ENCODE assay signal across 2 cellular contexts in the genomic region with DNA sequence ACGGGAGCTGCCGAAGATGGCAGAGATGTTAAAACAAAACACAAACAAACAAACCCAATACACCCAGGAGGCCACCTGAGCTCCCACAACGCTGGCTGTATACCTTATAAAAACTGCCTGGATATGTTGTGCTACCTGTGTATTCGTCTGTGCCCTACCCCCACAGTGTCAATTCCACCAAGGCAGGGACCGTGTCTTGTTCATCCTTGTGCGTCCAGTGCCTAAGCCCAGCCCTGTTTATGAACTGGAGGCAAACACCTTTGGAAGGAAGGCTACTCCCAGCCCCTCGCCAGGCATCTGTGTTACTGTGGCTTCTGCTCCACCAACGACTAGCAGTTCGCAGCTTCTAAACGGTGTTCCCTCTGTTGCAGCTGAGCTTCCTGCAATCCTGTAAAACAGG.
TF ChIP-seq lines count a peak whose summit lies in the region.

No MANE protein-coding gene starts in this region.

TF ChIP-seq in IMR-90, 13 proteins besides CTCF, POLR2A, EP300 and RAD21:
- TF ChIP-seq USF2 (IDR thresholded peaks at IDR 0.05; ENCODE audit: low read depth, low read length) (no peak), CHD1 (IDR thresholded peaks at IDR 0.05; ENCODE audit: low read depth, low read length) (no peak), BHLHE40 (IDR thresholded peaks at IDR 0.05; ENCODE audit: low read depth, low read length) (no peak), MAFK (IDR thresholded peaks at IDR 0.05; ENCODE audit: low read depth, low read length) (no peak), SMC3 (IDR thresholded peaks at IDR 0.05; ENCODE audit: low read depth, low read length) (no peak), FOS (IDR thresholded peaks at IDR 0.05; ENCODE audit: low read depth, low read length) (no peak), NFE2L2 (IDR thresholded peaks at IDR 0.05; ENCODE audit: low read depth, low read length) (no peak), MAZ (IDR thresholded peaks at IDR 0.05; ENCODE audit: borderline replicate concordance, low read depth, low read length) (no peak), CEBPB (IDR thresholded peaks at IDR 0.05; ENCODE audit: low read depth, low read length) (no peak)
- TF ChIP-seq, protein P1, sequence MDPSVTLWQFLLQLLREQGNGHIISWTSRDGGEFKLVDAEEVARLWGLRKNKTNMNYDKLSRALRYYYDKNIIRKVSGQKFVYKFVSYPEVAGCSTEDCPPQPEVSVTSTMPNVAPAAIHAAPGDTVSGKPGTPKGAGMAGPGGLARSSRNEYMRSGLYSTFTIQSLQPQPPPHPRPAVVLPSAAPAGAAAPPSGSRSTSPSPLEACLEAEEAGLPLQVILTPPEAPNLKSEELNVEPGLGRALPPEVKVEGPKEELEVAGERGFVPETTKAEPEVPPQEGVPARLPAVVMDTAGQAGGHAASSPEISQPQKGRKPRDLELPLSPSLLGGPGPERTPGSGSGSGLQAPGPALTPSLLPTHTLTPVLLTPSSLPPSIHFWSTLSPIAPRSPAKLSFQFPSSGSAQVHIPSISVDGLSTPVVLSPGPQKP (IDR thresholded peaks at IDR 0.05; ENCODE audit: borderline replicate concordance, low read depth, low read length) = no peak

TF ChIP-seq in K562, 482 proteins besides CTCF, POLR2A, EP300 and RAD21:
- TF ChIP-seq PTRF (tag; IDR thresholded peaks at IDR 0.05) (no peak), RBM22 (IDR thresholded peaks at IDR 0.05; ENCODE audit: low read depth, low read length, poor library complexity, severe bottlenecking) (no peak), ZNF695 (CRISPR knock-in tag; IDR thresholded peaks at IDR 0.05) (no peak), TBL1XR1 (IDR thresholded peaks at IDR 0.05; ENCODE audit: low read length in 2 of 2) (no peak), RBM34 (IDR thresholded peaks at IDR 0.05; ENCODE audit: borderline replicate concordance, insufficient read depth, low read length) (no peak), SMARCE1 (IDR thresholded peaks at IDR 0.05) (no peak), ZKSCAN8 (CRISPR knock-in tag; IDR thresholded peaks at IDR 0.05) (no peak), CREB3 (tag; conservative IDR thresholded peaks at IDR 0.05; ENCODE audit: low read depth) (no peak), ZC3H11A (IDR thresholded peaks at IDR 0.05; ENCODE audit: low read depth, low read length) (no peak), BDP1 (IDR thresholded peaks at IDR 0.05; ENCODE audit: insufficient read depth, insufficient read length) (no peak), CBX8 (IDR thresholded peaks at IDR 0.05; ENCODE audit: borderline replicate concordance, extremely low read depth, low read depth, low read length, poor library complexity, severe bottlenecking) (no peak), ZNF263 (CRISPR knock-in tag; IDR thresholded peaks at IDR 0.05; ENCODE audit: borderline replicate concordance) (no peak), RBM25 (IDR thresholded peaks at IDR 0.05; ENCODE audit: low read depth, low read length, severe bottlenecking) (no peak)
